Comparison of ENCODE assay signal across 1 cellular context in genomic region chr16:57809843-57810196, GRCh38.
TF ChIP-seq lines count a peak whose summit lies in the region.

No MANE protein-coding gene starts in this region.

TF ChIP-seq in GM23338, 12 proteins besides CTCF, POLR2A, EP300 and RAD21 (continued from another document):
- TF ChIP-seq, protein P1, sequence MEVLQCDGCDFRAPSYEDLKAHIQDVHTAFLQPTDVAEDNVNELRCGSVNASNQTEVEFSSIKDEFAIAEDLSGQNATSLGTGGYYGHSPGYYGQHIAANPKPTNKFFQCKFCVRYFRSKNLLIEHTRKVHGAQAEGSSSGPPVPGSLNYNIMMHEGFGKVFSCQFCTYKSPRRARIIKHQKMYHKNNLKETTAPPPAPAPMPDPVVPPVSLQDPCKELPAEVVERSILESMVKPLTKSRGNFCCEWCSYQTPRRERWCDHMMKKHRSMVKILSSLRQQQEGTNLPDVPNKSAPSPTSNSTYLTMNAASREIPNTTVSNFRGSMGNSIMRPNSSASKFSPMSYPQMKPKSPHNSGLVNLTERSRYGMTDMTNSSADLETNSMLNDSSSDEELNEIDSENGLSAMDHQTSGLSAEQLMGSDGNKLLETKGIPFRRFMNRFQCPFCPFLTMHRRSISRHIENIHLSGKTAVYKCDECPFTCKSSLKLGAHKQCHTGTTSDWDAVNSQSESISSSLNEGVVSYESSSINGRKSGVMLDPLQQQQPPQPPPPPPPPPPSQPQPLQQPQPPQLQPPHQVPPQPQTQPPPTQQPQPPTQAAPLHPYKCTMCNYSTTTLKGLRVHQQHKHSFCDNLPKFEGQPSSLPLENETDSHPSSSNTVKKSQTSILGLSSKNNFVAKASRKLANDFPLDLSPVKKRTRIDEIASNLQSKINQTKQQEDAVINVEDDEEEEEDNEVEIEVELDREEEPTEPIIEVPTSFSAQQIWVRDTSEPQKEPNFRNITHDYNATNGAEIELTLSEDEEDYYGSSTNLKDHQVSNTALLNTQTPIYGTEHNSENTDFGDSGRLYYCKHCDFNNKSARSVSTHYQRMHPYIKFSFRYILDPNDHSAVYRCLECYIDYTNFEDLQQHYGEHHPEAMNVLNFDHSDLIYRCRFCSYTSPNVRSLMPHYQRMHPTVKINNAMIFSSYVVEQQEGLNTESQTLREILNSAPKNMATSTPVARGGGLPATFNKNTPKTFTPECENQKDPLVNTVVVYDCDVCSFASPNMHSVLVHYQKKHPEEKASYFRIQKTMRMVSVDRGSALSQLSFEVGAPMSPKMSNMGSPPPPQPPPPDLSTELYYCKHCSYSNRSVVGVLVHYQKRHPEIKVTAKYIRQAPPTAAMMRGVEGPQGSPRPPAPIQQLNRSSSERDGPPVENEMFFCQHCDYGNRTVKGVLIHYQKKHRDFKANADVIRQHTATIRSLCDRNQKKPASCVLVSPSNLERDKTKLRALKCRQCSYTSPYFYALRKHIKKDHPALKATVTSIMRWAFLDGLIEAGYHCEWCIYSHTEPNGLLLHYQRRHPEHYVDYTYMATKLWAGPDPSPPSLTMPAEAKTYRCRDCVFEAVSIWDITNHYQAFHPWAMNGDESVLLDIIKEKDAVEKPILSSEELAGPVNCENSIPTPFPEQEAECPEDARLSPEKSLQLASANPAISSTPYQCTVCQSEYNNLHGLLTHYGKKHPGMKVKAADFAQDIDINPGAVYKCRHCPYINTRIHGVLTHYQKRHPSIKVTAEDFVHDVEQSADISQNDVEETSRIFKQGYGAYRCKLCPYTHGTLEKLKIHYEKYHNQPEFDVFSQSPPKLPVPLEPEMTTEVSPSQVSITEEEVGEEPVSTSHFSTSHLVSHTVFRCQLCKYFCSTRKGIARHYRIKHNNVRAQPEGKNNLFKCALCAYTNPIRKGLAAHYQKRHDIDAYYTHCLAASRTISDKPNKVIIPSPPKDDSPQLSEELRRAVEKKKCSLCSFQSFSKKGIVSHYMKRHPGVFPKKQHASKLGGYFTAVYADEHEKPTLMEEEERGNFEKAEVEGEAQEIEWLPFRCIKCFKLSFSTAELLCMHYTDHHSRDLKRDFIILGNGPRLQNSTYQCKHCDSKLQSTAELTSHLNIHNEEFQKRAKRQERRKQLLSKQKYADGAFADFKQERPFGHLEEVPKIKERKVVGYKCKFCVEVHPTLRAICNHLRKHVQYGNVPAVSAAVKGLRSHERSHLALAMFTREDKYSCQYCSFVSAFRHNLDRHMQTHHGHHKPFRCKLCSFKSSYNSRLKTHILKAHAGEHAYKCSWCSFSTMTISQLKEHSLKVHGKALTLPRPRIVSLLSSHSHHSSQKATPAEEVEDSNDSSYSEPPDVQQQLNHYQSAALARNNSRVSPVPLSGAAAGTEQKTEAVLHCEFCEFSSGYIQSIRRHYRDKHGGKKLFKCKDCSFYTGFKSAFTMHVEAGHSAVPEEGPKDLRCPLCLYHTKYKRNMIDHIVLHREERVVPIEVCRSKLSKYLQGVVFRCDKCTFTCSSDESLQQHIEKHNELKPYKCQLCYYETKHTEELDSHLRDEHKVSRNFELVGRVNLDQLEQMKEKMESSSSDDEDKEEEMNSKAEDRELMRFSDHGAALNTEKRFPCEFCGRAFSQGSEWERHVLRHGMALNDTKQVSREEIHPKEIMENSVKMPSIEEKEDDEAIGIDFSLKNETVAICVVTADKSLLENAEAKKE (CRISPR knock-in tag; IDR thresholded peaks at IDR 0.05) = no peak
- TF ChIP-seq EZH2phosphoT487 (IDR thresholded peaks at IDR 0.05; ENCODE audit: unreplicated experiment) = no peak
- no peak for TF ChIP-seq ZNF114 (CRISPR knock-in tag; IDR thresholded peaks at IDR 0.05)
- no peak for TF ChIP-seq NANOG (IDR thresholded peaks at IDR 0.05; ENCODE audit: borderline replicate concordance)
- no peak for TF ChIP-seq STAT1 (IDR thresholded peaks at IDR 0.05; ENCODE audit: unreplicated experiment)
- no peak for TF ChIP-seq ETS1 (IDR thresholded peaks at IDR 0.05)
- no peak for TF ChIP-seq POLR2AphosphoS5 (IDR thresholded peaks at IDR 0.05; ENCODE audit: low read depth)
TF ChIP-seq in GM23338: peak in this region for 0.
